Comparison of ENCODE assay signal across 8 cellular contexts in the genomic region with DNA sequence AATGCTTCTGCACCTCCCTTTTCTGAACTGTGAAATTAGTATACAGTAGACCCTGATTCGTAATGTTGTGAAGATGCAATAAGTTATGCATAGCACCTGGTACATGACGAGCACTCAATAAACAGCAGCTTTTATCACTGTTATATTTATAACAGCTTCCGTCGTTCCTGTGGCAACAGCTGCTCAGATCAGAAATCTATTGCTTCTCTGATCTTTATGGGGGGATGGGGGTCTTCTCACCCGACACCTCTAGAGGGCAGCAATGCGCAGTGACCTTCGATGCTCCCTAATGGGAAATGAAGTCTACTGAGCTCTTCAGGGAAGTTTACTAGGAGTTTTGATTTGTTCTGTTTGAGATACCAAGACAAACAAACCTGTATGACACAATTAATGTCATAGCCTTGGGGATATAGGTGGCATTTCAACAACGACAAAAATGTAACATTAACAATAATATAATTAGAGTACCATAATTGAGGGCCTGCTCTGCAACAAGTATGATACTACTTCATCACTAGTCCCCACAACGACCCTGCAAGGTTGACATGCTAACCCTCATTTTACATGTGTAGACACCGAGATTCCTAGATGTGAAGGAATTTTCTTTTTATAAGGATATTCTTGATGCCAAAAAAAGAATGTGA.
DNase-seq lines count a peak whose midpoint lies in the region; ATAC-seq and TF ChIP-seq lines count a peak whose summit lies in the region.

No MANE protein-coding gene starts in this region.

- DNase-seq in AG10803 (ENCODE audit: low read depth) (no peak), LHCN-M2 (ENCODE audit: low read depth) (peak; percentile 1), lung microvascular endothelial cell (ENCODE audit: low read depth in 2 of 2) (peak; percentile 19 to 45)
- DNase-seq in activated CD4-positive, CD25-positive, alpha-beta regulatory T cell (lab: John Stamatoyannopoulos, UW) = peak; percentile 21 to 53 (median 30)
- peak; percentile 50 for DNase-seq in central memory CD4-positive, alpha-beta T cell
- DNase-seq in stimulated activated CD8-positive, alpha-beta memory T cell treated with anti-CD3 and anti-CD28 coated beads, Interleukin-4, amount 100 ng/mL, for 48 hours = peak; percentile 83

- ATAC-seq in GM18870 (IDR thresholded peaks at IDR 0.05; ENCODE audit: unreplicated experiment) (peak; percentile 53), HG03039 (IDR thresholded peaks at IDR 0.05; ENCODE audit: unreplicated experiment) (no peak)

- no peak overlapping the region for H3K4me3 ChIP-seq in AG10803 (ENCODE audit: low read length)

- peak; percentile 46 for TF ChIP-seq CTCF in AG10803 (conservative IDR thresholded peaks at IDR 0.05; ENCODE audit: low read length)
